19 cellular contexts compared by ENCODE assay signal in the genomic region with DNA sequence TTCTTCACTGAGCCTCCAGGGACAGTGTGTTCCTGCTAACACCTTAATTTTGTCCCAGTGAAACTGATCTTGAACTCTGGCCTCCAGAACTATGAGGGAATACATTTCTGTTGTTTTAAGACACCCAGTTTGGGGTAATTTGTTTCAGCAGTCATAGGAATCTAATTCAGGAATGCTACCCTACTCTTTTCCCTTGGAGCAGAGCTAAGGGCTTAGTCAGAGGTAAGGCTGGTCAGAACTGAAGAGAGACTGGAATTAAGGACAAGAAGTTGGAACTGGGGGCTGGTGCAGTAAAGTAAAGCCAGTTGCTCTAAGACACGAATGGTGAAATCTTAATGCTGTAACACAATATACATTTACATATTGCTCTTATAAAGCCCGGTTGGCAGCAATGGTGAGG.
DNase-seq lines count a peak whose midpoint lies in the region; ATAC-seq, FAIRE-seq and TF ChIP-seq lines count a peak whose summit lies in the region.
"Had no signal": no experiment of that assay in that cellular context is flagged by ENCODE, and none has a peak within 500 bp of the region (broad histone marks: within the 10 kb centered on the region; RNA-seq: fewer than 3 reads in every experiment).

No MANE protein-coding gene starts in this region.

- no peaks in the 10 kb centered on the region for H3K36me3 ChIP-seq in breast epithelium
- no peaks in the 10 kb centered on the region for H3K36me3 ChIP-seq in mammary epithelial cell (ENCODE audit: insufficient read depth, low read length)
- H3K36me3 ChIP-seq: SJSA1 had no signal

- peaks cover 43% of the 10 kb centered on the region for H3K4me1 Mint-ChIP-seq in MCF 10A (ENCODE audit: insufficient read depth, unreplicated experiment)

- BruUV-seq in MCF 10A (replicated peaks; lab: Mats Ljungman, UMichigan) (no TSS peak), mammary epithelial cell (replicated peaks; lab: Mats Ljungman, UMichigan) (TSS peak; percentile 96)

- H3K9me3 ChIP-seq in breast epithelium (no peaks in the 10 kb centered on the region), mammary epithelial cell (replicated peaks; ENCODE audit: insufficient read depth, low read length) (no peaks in the 10 kb centered on the region)
- H3K9me3 ChIP-seq: SJSA1 had no signal

- POLR2A ChIA-PET in MCF 10A (lab: Yijun Ruan, JAX), result interaction anchor here (0.7 to 2.2 kb wide), 4 partner anchors 10 to 810 kb away, joined by 3 to 11 read pairs (median 4); partner anchors contain the start of gene MAFB

- H3K4me3 ChIP-seq in breast epithelium (no peak overlapping the region), mammary epithelial cell (replicated peaks in 1 of 3; ENCODE audit: insufficient read depth in 1 of 3, low read depth in 2 of 3, low read length in 3 of 3) (no peak overlapping the region)
- H3K4me3 ChIP-seq: SJSA1 had no signal

- H3K27me3 Mint-ChIP-seq in MCF 10A (ENCODE audit: insufficient read depth, unreplicated experiment), result no peaks in the 10 kb centered on the region

- peak overlapping the region; percentile 18 for H2AFZ ChIP-seq in mammary epithelial cell (ENCODE audit: low read depth, low read length)

- H3K9ac ChIP-seq in mammary epithelial cell (ENCODE audit: insufficient read depth, low read length), result no peak overlapping the region

- no peaks in the 10 kb centered on the region for H3K4me1 ChIP-seq in breast epithelium
- H3K4me1 ChIP-seq in mammary epithelial cell (ENCODE audit: insufficient read depth, low read length), result peaks cover 15% of the 10 kb centered on the region
- H3K4me1 ChIP-seq: SJSA1 had no signal

- peak overlapping the region; percentile 0 for H3K27ac Mint-ChIP-seq in MCF 10A (ENCODE audit: low read depth, unreplicated experiment)

- no peaks in the 10 kb centered on the region for H4K20me1 ChIP-seq in mammary epithelial cell (ENCODE audit: insufficient read depth, low read length)

- dilution Hi-C loops in mammary epithelial cell (cut with HindIII; ENCODE audit: low sequenced_read_pairs), result no loop called here

- CTCF ChIA-PET in MCF 10A (lab: Yijun Ruan, JAX) (interaction anchor here (0.5 to 3.6 kb wide), 13 partner anchors 13 to 1083 kb away, joined by 3 to 17 read pairs (median 4); no protein-coding TSS in a partner anchor), mammary epithelial cell (lab: Charles Lee; ENCODE audit: low non-redundant PET) (no interaction called here)

- H3K36me3 Mint-ChIP-seq in MCF 10A (ENCODE audit: insufficient read depth, unreplicated experiment), result no peaks in the 10 kb centered on the region

- H3K27me3 ChIP-seq in breast epithelium, result no peaks in the 10 kb centered on the region
- H3K27me3 ChIP-seq in mammary epithelial cell (ENCODE audit: insufficient read depth, low read length), result no peaks in the 10 kb centered on the region
- H3K27me3 ChIP-seq: SJSA1 had no signal

- no peaks in the 10 kb centered on the region for H3K9me3 Mint-ChIP-seq in MCF 10A (ENCODE audit: unreplicated experiment)

- intact Hi-C loops in MCF 10A (cut with micrococcal nuclease), result no loop called here
- intact Hi-C loops in breast epithelium (cut with DNase I; ENCODE audit: low total_unique reads), result no loop called here
- intact Hi-C loops in mammary epithelial cell (cut with micrococcal nuclease), result loop anchor here (10.0 kb wide), 2 partner anchors 354 to 454 kb away; no protein-coding TSS in a partner anchor

- no peak overlapping the region for H3K4me3 Mint-ChIP-seq in MCF 10A (ENCODE audit: unreplicated experiment)

- in situ Hi-C loops in mammary epithelial cell (cut with MboI; ENCODE audit: low sequenced_read_pairs in 2 of 2), result loop anchor here in 1 of 2 donors (25.0 kb wide), 3 partner anchors 592 to 1058 kb away; partner anchors contain the start of gene MAFB
- in situ Hi-C loops in KBM-7 (cut with MboI; ENCODE audit: low pct_unique_long_range_greater_than_20kb, low sequenced_read_pairs), result no loop called here

- no peak for TF ChIP-seq POLR2A in breast epithelium (IDR thresholded peaks at IDR 0.05)

- TF ChIP-seq CTCF in MCF 10A (IDR thresholded peaks at IDR 0.05; ENCODE audit: unreplicated experiment) (no peak), breast epithelium (IDR thresholded peaks at IDR 0.05) (no peak), mammary epithelial cell (conservative IDR thresholded peaks at IDR 0.05 in 1 of 2, IDR thresholded peaks at IDR 0.05 in 1 of 2; ENCODE audit: extremely low read depth in 1 of 2, insufficient read depth in 1 of 2, low read depth in 1 of 2, low read length in 2 of 2) (no peak)

- H3K79me2 ChIP-seq in mammary epithelial cell (ENCODE audit: insufficient read depth, low read length), result no peaks in the 10 kb centered on the region

- H3K27ac ChIP-seq in breast epithelium, result no peak overlapping the region
- no peak overlapping the region for H3K27ac ChIP-seq in mammary epithelial cell (ENCODE audit: insufficient read depth, low read depth, low read length)
- H3K27ac ChIP-seq: RWPE1, SJSA1 had no signal

- no peak overlapping the region for H3K4me2 ChIP-seq in mammary epithelial cell (ENCODE audit: insufficient read depth, low read depth, low read length)

- DNase-seq in MCF 10A (ENCODE audit: unreplicated experiment) (no peak), breast epithelium (ENCODE audit: low spot score in 2 of 2) (no peak), mammary epithelial cell (no peak), NCI-H1694 (lab: John Stamatoyannopoulos, UW) (no peak), KBM-7 (no peak)
- DNase-seq in activated CD4-positive, alpha-beta T cell treated with anti-CD3 and anti-CD28 coated beads, Interleukin-2, amount 50 U/mL, for 48 hours, result no peak
- DNase-seq: C1 segment of cervical spinal cord, IMR-90, Kasumi-1, NCI-H1930, NCI-H2171 treated with DMSO at 0.1 percent for 48 hours, NCI-H446 treated with DMSO at 0.1 percent for 48 hours, NCI-H774, PC-3 had no signal

- FAIRE-seq in islet of Langerhans (lab: Jason Lieb, UNC), result peak; percentile 9
- FAIRE-seq: H54 had no signal

- 86% methylated on average over 2 of the region's 2 CpGs for WGBS in mammary epithelial cell (ENCODE audit: low coverage, missing lambda C conversion rate)

- ATAC-seq in GM19328 (IDR thresholded peaks at IDR 0.05; ENCODE audit: unreplicated experiment), result no peak
- ATAC-seq: PC-3 had no signal
